13 cellular contexts compared by ENCODE assay signal in the genomic region with DNA sequence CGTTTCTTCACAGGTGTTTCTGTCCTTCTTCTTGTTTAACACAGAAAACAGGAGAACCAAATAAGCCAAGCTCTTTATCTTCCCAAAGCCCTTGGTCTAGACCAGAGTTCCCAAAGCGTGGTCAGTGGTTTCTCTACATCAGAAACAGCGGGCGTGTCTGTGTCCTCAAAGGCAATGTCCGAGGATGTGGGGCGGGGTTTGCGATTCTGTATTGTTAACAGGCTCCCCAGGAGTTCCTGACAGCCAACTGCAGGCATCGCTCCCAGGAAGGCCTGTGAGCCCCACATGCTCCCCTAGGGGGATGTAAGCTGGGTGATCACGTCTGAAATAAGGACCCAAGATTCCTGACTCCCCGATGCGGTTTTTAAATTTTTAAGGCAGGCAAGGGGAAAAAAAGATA. TPM values are rescaled to one million over a fixed set of nuclear protein-coding genes. Genes with fewer than 3 reads are reported as not detected.
A peak's percentile ranks its signal among the peaks of the same experiment; 100 is the strongest.
DNase-seq lines count a peak whose midpoint lies in the region; ATAC-seq and TF ChIP-seq lines count a peak whose summit lies in the region.
"Had no signal": no experiment of that assay in that cellular context is flagged by ENCODE, and none has a peak within 500 bp of the region (broad histone marks: within the 10 kb centered on the region; RNA-seq: fewer than 3 reads in every experiment).

No MANE protein-coding gene starts in this region.

- H3K4me3 ChIP-seq in CD4-positive, CD25-positive, alpha-beta regulatory T cell (ENCODE audit: low read depth, low read length) = no peak overlapping the region
- H3K4me3 ChIP-seq in HL-60 (replicated peaks; ENCODE audit: insufficient read depth, low read length) (no peak overlapping the region), ascending aorta (no peak overlapping the region)
- H3K4me3 ChIP-seq: thoracic aorta had no signal

- peaks cover 0 to 4% (median 2%) of the 10 kb centered on the region in 4 donors for H3K4me1 Mint-ChIP-seq in CD4-positive, CD25-positive, alpha-beta regulatory T cell
- H3K4me1 Mint-ChIP-seq in activated naive CD8-positive, alpha-beta T cell (ENCODE audit: low read depth) = peaks cover 12% of the 10 kb centered on the region
- peaks cover 22 to 60% (median 26%) of the 10 kb centered on the region in 3 donors for H3K4me1 Mint-ChIP-seq in naive B cell

- H3K27me3 Mint-ChIP-seq in CD4-positive, CD25-positive, alpha-beta regulatory T cell = no peaks in the 10 kb centered on the region
- no peaks in the 10 kb centered on the region for H3K27me3 Mint-ChIP-seq in activated naive CD8-positive, alpha-beta T cell
- H3K27me3 Mint-ChIP-seq in naive B cell = no peaks in the 10 kb centered on the region

- peaks cover 11% of the 10 kb centered on the region for H3K36me3 Mint-ChIP-seq in CD4-positive, CD25-positive, alpha-beta regulatory T cell
- H3K36me3 Mint-ChIP-seq in activated naive CD8-positive, alpha-beta T cell = no peaks in the 10 kb centered on the region
- peaks cover 0 to 10% of the 10 kb centered on the region in 2 donors for H3K36me3 Mint-ChIP-seq in naive B cell

- DNase-seq in CD4-positive, CD25-positive, alpha-beta regulatory T cell = no peak
- DNase-seq in HL-60 (ENCODE audit: low read depth in 1 of 2, low spot score in 1 of 2) (peak in 1 of 2 experiments; percentile 43), naive B cell (no peak), ascending aorta (ENCODE audit: low spot score in 2 of 2) (no peak), HK-2 (ENCODE audit: unreplicated experiment) (no peak), retina (no peak)
- DNase-seq: effector CD8-positive, alpha-beta T cell; foreskin melanocyte; PC-3; T-helper 2 cell had no signal

- H3K27ac ChIP-seq in CD4-positive, CD25-positive, alpha-beta regulatory T cell (ENCODE audit: insufficient read depth, low read length, poor library complexity, severe bottlenecking) = no peak overlapping the region
- H3K27ac ChIP-seq in HL-60 (replicated peaks) (peak overlapping the region; percentile 52), ascending aorta (no peak overlapping the region)
- H3K27ac ChIP-seq: thoracic aorta had no signal

- intact Hi-C loops in ascending aorta (cut with DNase I) = no loop called here

- H3K9me3 ChIP-seq in CD4-positive, CD25-positive, alpha-beta regulatory T cell (ENCODE audit: control insufficient read depth in 2 of 2, low read length in 2 of 2) = no peaks in the 10 kb centered on the region
- no peaks in the 10 kb centered on the region for H3K9me3 ChIP-seq in ascending aorta
- H3K9me3 ChIP-seq: thoracic aorta had no signal

- H3K4me1 ChIP-seq in CD4-positive, CD25-positive, alpha-beta regulatory T cell (ENCODE audit: control insufficient read depth, insufficient read depth, low read length, poor library complexity, severe bottlenecking) = no peaks in the 10 kb centered on the region
- no peaks in the 10 kb centered on the region for H3K4me1 ChIP-seq in ascending aorta

- no peaks in the 10 kb centered on the region for H3K27me3 ChIP-seq in CD4-positive, CD25-positive, alpha-beta regulatory T cell (ENCODE audit: control insufficient read depth, insufficient read depth, low read length)
- no peaks in the 10 kb centered on the region for H3K27me3 ChIP-seq in HL-60 (ENCODE audit: insufficient read depth, poor library complexity, severe bottlenecking)
- H3K27me3 ChIP-seq in ascending aorta = no peaks in the 10 kb centered on the region

- TF ChIP-seq CTCF in HL-60 (IDR thresholded peaks at IDR 0.05; ENCODE audit: insufficient read depth, low read length) = no peak
- TF ChIP-seq CTCF in ascending aorta (IDR thresholded peaks at IDR 0.05) = no peak

- H3K4me3 Mint-ChIP-seq in CD4-positive, CD25-positive, alpha-beta regulatory T cell = no peak overlapping the region
- H3K4me3 Mint-ChIP-seq in activated naive CD8-positive, alpha-beta T cell = no peak overlapping the region
- H3K4me3 Mint-ChIP-seq in naive B cell = peak overlapping the region in 2 of 8 donors; percentile 25 to 33

- H3K27ac Mint-ChIP-seq in CD4-positive, CD25-positive, alpha-beta regulatory T cell = peak overlapping the region in 2 of 3 donors; percentile 35 to 74
- peak overlapping the region; percentile 58 for H3K27ac Mint-ChIP-seq in activated naive CD8-positive, alpha-beta T cell
- H3K27ac Mint-ChIP-seq in naive B cell = peak overlapping the region in 5 of 6 donors; percentile 22 to 89 (median 78)

- peaks cover 0 to 1% (median 0%) of the 10 kb centered on the region in 7 donors for H3K9me3 Mint-ChIP-seq in CD4-positive, CD25-positive, alpha-beta regulatory T cell
- H3K9me3 Mint-ChIP-seq in activated naive CD8-positive, alpha-beta T cell (ENCODE audit: low read depth) = no peaks in the 10 kb centered on the region
- H3K9me3 Mint-ChIP-seq in naive B cell = no peaks in the 10 kb centered on the region

- no peak for ATAC-seq in CD4-positive, CD25-positive, alpha-beta regulatory T cell (ENCODE audit: low read depth in 2 of 2)
- no peak for ATAC-seq in naive B cell (ENCODE audit: low read depth in 2 of 2)
- no peak for ATAC-seq in HG02678 (IDR thresholded peaks at IDR 0.05; ENCODE audit: unreplicated experiment)
- ATAC-seq: PC-3 had no signal

- peaks cover 39% of the 10 kb centered on the region for H3K36me3 ChIP-seq in CD4-positive, CD25-positive, alpha-beta regulatory T cell (ENCODE audit: control insufficient read depth, insufficient read depth, low read length)
- peaks cover 32 to 33% of the 10 kb centered on the region in 2 donors for H3K36me3 ChIP-seq in ascending aorta

RNA-seq across cellular contexts. Expression of a gene that starts 28.4 kb away (rescaled TPM):
- 24.9 TPM for total RNA-seq in CD4-positive, CD25-positive, alpha-beta regulatory T cell
- polyA plus RNA-seq in CD4-positive, CD25-positive, alpha-beta regulatory T cell = 10 to 100 TPM; 15.1 to 21.9 (median 19.0) TPM
- polyA plus RNA-seq in naive B cell (ENCODE audit: low read depth in 6 of 6) = 10 to 100 TPM; 26.1 to 41.8 (median 31.3) TPM
- 1.3 TPM for total RNA-seq in ascending aorta

RNA-seq across cellular contexts. Expression of a gene that starts 46.6 kb away (rescaled TPM):
- total RNA-seq in CD4-positive, CD25-positive, alpha-beta regulatory T cell = 35.7 TPM
- polyA plus RNA-seq in CD4-positive, CD25-positive, alpha-beta regulatory T cell = 100 to 1,000 TPM in 1 of 4 donors, 10 to 100 TPM in 3; 78.3 to 102 (median 89.4) TPM
- polyA plus RNA-seq in naive B cell (ENCODE audit: low read depth in 6 of 6) = 100 to 1,000 TPM in 5 of 6 donors, 10 to 100 TPM in 1; 95.1 to 133 (median 105) TPM
- total RNA-seq in ascending aorta = 32.4 TPM

RNA-seq across cellular contexts. Expression of a gene that starts 56.0 kb away (rescaled TPM):
- 32.3 TPM for total RNA-seq in CD4-positive, CD25-positive, alpha-beta regulatory T cell
- 100 to 1,000 TPM; 119 to 141 (median 120) TPM for polyA plus RNA-seq in CD4-positive, CD25-positive, alpha-beta regulatory T cell
- polyA plus RNA-seq in naive B cell (ENCODE audit: low read depth in 6 of 6) = 100 to 1,000 TPM in 1 of 6 donors, 10 to 100 TPM in 5; 70.1 to 103 (median 94.4) TPM
- 24.1 TPM for total RNA-seq in ascending aorta

RNA-seq across cellular contexts. Expression of a gene that starts 56.3 kb away (rescaled TPM):
- 92.6 TPM for total RNA-seq in CD4-positive, CD25-positive, alpha-beta regulatory T cell
- polyA plus RNA-seq in CD4-positive, CD25-positive, alpha-beta regulatory T cell = 10 to 100 TPM in 3 of 4 donors, 1 to 10 TPM in 1; 8.0 to 17.2 (median 10.9) TPM
- polyA plus RNA-seq in naive B cell (ENCODE audit: low read depth in 6 of 6) = 10 to 100 TPM in 5 of 6 donors, 1 to 10 TPM in 1; 4.5 to 31.6 (median 13.7) TPM
- 84.6 TPM for total RNA-seq in ascending aorta

Comparison
In these comparisons a context has a peak if more than half of its experiments do, and no peak if none do; other contexts are left out.
1. RNA of a gene that starts 28.4 kb away (total RNA-seq): 24.9 TPM in CD4-positive, CD25-positive, alpha-beta regulatory T cell (single experiment); 1.3 TPM in ascending aorta (single experiment); every median in the first group is over 10 times any median in the second.
2. Peak in every context shown above with its lines, with median percentiles within 50 percentile points of each other: H3K27ac Mint-ChIP-seq.